6 cellular contexts compared by ENCODE assay signal in the genomic region with DNA sequence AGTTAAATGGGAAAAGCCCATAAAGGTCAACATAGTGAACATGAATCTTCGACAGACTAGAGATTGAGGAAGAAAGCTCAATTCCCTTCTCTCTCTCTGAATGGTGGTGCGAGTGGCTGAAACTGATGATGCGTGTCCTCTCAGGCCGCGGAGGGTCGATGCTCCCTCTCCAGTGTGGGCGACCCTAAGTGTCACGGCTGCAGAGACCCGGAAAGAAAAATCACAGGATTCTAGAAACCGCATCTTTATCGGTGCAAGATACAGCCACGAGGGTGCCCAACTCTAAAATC. TPM values are rescaled to one million over a fixed set of nuclear protein-coding genes. Genes with fewer than 3 reads are reported as not detected.
DNase-seq lines count a peak whose midpoint lies in the region; ATAC-seq and TF ChIP-seq lines count a peak whose summit lies in the region.

No MANE protein-coding gene starts in this region.

- H3K9me2 ChIP-seq in PC-3 (replicated peaks; ENCODE audit: low read length), result no peaks in the 10 kb centered on the region

- no peaks in the 10 kb centered on the region for H4K20me1 ChIP-seq in PC-3 (ENCODE audit: low read length)

- peak overlapping the region; percentile 88 for H2AFZ ChIP-seq in PC-3 (ENCODE audit: low read length)

- in situ Hi-C loops in transverse colon (cut with MboI; ENCODE audit: low pct_ligation_motif_present in 1 of 4, low pct_unique_long_range_greater_than_20kb in 1 of 4, low sequenced_read_pairs in 3 of 4), result no loop called here

- H3K27me3 ChIP-seq in PC-3 (ENCODE audit: low read length), result no peaks in the 10 kb centered on the region
- no peaks in the 10 kb centered on the region for H3K27me3 ChIP-seq in transverse colon

- no peak for TF ChIP-seq POLR2A in transverse colon (IDR thresholded peaks at IDR 0.05)

- peaks cover 51% of the 10 kb centered on the region for H3K79me2 ChIP-seq in PC-3 (ENCODE audit: low read length)

- H3K4me1 ChIP-seq in PC-3 (ENCODE audit: insufficient read depth, low read length) (peaks cover 39% of the 10 kb centered on the region), transverse colon (peaks cover 11 to 33% (median 23%) of the 10 kb centered on the region in 4 donors)

- CTCF ChIA-PET in PC-3 (lab: Charles Lee), result interaction anchor here (0.6 kb wide), 1 partner anchor 11 kb away, joined by 3 read pairs; no protein-coding TSS in a partner anchor

- TF ChIP-seq EP300 in transverse colon (IDR thresholded peaks at IDR 0.05; ENCODE audit: low read depth), result no peak

- TF ChIP-seq CTCF in GM12865 (IDR thresholded peaks at IDR 0.05; ENCODE audit: insufficient read depth, low read depth, low read length, missing control alignments) (no peak), PC-3 (conservative IDR thresholded peaks at IDR 0.05; ENCODE audit: low read depth, low read length) (no peak), transverse colon (IDR thresholded peaks at IDR 0.05) (no peak)

- peak overlapping the region; percentile 97 for H3K4me3 ChIP-seq in GM12865 (ENCODE audit: low read depth, low read length)
- peak overlapping the region; percentile 97 for H3K4me3 ChIP-seq in PC-3 (ENCODE audit: low read length)
- peak overlapping the region; percentile 73 to 90 (median 82) for H3K4me3 ChIP-seq in transverse colon

- intact Hi-C loops in PC-3 (cut with micrococcal nuclease) (no loop called here), transverse colon (cut with DNase I; ENCODE audit: low total_unique reads) (loop anchor here (5.0 kb wide), 1 partner anchor 46 kb away; a partner anchor contains a TSS)

- POLR2A ChIA-PET in PC-3 (lab: Charles Lee; ENCODE audit: unreplicated experiment), result no interaction called here

- 1% methylated on average over 12 of the region's 12 CpGs; no CpG with 5 or more reads in 1 of the 2 donors for whole genome bisulfite sequencing in transverse colon (ENCODE audit: low coverage in 1 of 2), 2 donors

- peak overlapping the region; percentile 81 for H3K9ac ChIP-seq in PC-3 (ENCODE audit: low read length)

- H3F3A ChIP-seq in PC-3 (ENCODE audit: low read length, unreplicated experiment), result no peaks in the 10 kb centered on the region

- H3K36me3 ChIP-seq in PC-3 (ENCODE audit: low read depth, low read length), result peaks cover 35% of the 10 kb centered on the region
- H3K36me3 ChIP-seq in transverse colon, result peaks cover 0 to 17% (median 4%) of the 10 kb centered on the region in 4 donors

- H3K27ac ChIP-seq in PC-3 (ENCODE audit: low read length), result peak overlapping the region; percentile 80
- H3K27ac ChIP-seq in transverse colon, result peak overlapping the region; percentile 96 to 100 (median 97)

- BruUV-seq in PC-3 (replicated peaks; lab: Mats Ljungman, UMichigan), result TSS peak; percentile 74

- DNase-seq in GM12865 (ENCODE audit: low read depth) (no peak), PC-3 (no peak), hepatic stellate cell (ENCODE audit: low spot score) (peak; percentile 14), transverse colon (no peak), COLO829 (ENCODE audit: low spot score) (no peak), HuH-7 (ENCODE audit: low spot score) (no peak)

- H3K9me3 ChIP-seq in PC-3 (ENCODE audit: low read length) (no peaks in the 10 kb centered on the region), transverse colon (no peaks in the 10 kb centered on the region)

- ATAC-seq in PC-3, result no peak

- peak overlapping the region; percentile 97 for H3K4me2 ChIP-seq in PC-3 (ENCODE audit: low read length)

RNA-seq across cellular contexts. Expression of a gene that starts 0.5 kb away (rescaled TPM):
- total RNA-seq in PC-3 (2014; rRNA removed) (78.9 and 94.9 TPM in 2 replicates), transverse colon (100 to 1,000 TPM in 3 of 4 donors, 10 to 100 TPM in 1; 96.4 to 186 (median 114) TPM)

RNA-seq across cellular contexts. Expression of a gene that starts 10.7 kb away (rescaled TPM):
- total RNA-seq in PC-3 (2014; rRNA removed) (101 and 113 TPM in 2 replicates), transverse colon (10 to 100 TPM; 32.2 to 92.3 (median 43.4) TPM)

RNA-seq across cellular contexts. Expression of a gene that starts 35.4 kb away (rescaled TPM):
- 0.18 TPM in 1 of 2 replicates, not detected in the other for total RNA-seq in PC-3 (2014; rRNA removed)
- 1 to 10 TPM in 2 of 4 donors, under 1 TPM in 1, not detected in 1; 0.27 to 5.2 (median 2.1) TPM for total RNA-seq in transverse colon

RNA-seq across cellular contexts. Expression of a gene that starts 38.4 kb away (rescaled TPM):
- total RNA-seq in PC-3 (2014; rRNA removed) (54.5 and 56.2 TPM in 2 replicates), transverse colon (10 to 100 TPM; 66.2 to 98.9 (median 85.1) TPM)

RNA-seq across cellular contexts. Expression of a gene that starts 46.9 kb away (rescaled TPM):
- total RNA-seq in PC-3 (2014; rRNA removed) (46.5 and 59.3 TPM in 2 replicates), transverse colon (100 to 1,000 TPM in 3 of 4 donors, 10 to 100 TPM in 1; 88.8 to 232 (median 180) TPM)
